In genomic region chr19:42427313-42427712, GRCh38 we compare ENCODE assay signal across 10 cellular contexts. TPM values are rescaled to one million over a fixed set of nuclear protein-coding genes. Genes with fewer than 3 reads are reported as not detected.
DNase-seq lines count a peak whose midpoint lies in the region; ATAC-seq and TF ChIP-seq lines count a peak whose summit lies in the region.
"Had no signal": no experiment of that assay in that cellular context is flagged by ENCODE, and none has a peak within 500 bp of the region (broad histone marks: within the 10 kb centered on the region; RNA-seq: fewer than 3 reads in every experiment).

Gene LIPE, minus strand, starts transcription at chr19:42427388. Its CDS starts 239 bp downstream, at chr19:42427149.

- no peaks in the 10 kb centered on the region for H3K27me3 ChIP-seq in transverse colon

- H3K4me3 Mint-ChIP-seq in activated T-cell treated with anti-CD3 and anti-CD28 coated beads, Interleukin-2, amount 50 U/mL, for 72 hours: no peak within 1 kb of the TSS
- H3K4me3 Mint-ChIP-seq in activated T-cell treated with anti-CD3 and anti-CD28 coated beads, Interleukin-2, amount 50 U/mL, for 24 hours: no peak within 1 kb of the TSS
- peak within 1 kb of the TSS in 4 of 5 experiments; percentile 26 to 70 (median 33) for H3K4me3 Mint-ChIP-seq in brain
- no peak within 1 kb of the TSS for H3K4me3 Mint-ChIP-seq in mesothelial cell of epicardium

- no peaks in the 10 kb centered on the region for H3K27me3 Mint-ChIP-seq in activated T-cell treated with anti-CD3 and anti-CD28 coated beads, Interleukin-2, amount 50 U/mL, for 72 hours (ENCODE audit: low read depth)
- H3K27me3 Mint-ChIP-seq in activated T-cell treated with anti-CD3 and anti-CD28 coated beads, Interleukin-2, amount 50 U/mL, for 24 hours: no peaks in the 10 kb centered on the region
- H3K27me3 Mint-ChIP-seq in brain (peaks cover 12% of the 10 kb centered on the region), mesothelial cell of epicardium (ENCODE audit: low read depth) (peaks cover 5% of the 10 kb centered on the region)

- no peaks in the 10 kb centered on the region for H3K9me3 Mint-ChIP-seq in activated T-cell treated with anti-CD3 and anti-CD28 coated beads, Interleukin-2, amount 50 U/mL, for 72 hours
- H3K9me3 Mint-ChIP-seq in activated T-cell treated with anti-CD3 and anti-CD28 coated beads, Interleukin-2, amount 50 U/mL, for 24 hours: no peaks in the 10 kb centered on the region
- H3K9me3 Mint-ChIP-seq in brain: peaks cover 0 to 1% (median 0%) of the 10 kb centered on the region in 5 experiments
- no peaks in the 10 kb centered on the region for H3K9me3 Mint-ChIP-seq in mesothelial cell of epicardium

- no peak for TF ChIP-seq EP300 in transverse colon (IDR thresholded peaks at IDR 0.05; ENCODE audit: low read depth)

- no peak within 1 kb of the TSS for H3K27ac ChIP-seq in transverse colon

- peaks cover 5 to 20% (median 16%) of the 10 kb centered on the region in 4 donors for H3K4me1 ChIP-seq in transverse colon

- TF ChIP-seq CTCF in brain (conservative IDR thresholded peaks at IDR 0.05) (no peak), mesothelial cell of epicardium (IDR thresholded peaks at IDR 0.05; ENCODE audit: unreplicated experiment) (no peak), transverse colon (IDR thresholded peaks at IDR 0.05) (no peak)

- no peaks in the 10 kb centered on the region for H3K36me3 ChIP-seq in transverse colon

- DNase-seq in activated T-cell treated with anti-CD3 and anti-CD28 coated beads, Interleukin-2, amount 50 U/mL, for 72 hours: no peak
- no peak for DNase-seq in activated T-cell treated with anti-CD3 and anti-CD28 coated beads, Interleukin-2, amount 50 U/mL, for 24 hours
- DNase-seq in mesothelial cell of epicardium (ENCODE audit: low spot score in 2 of 2, unreplicated experiment in 2 of 2) (no peak), transverse colon (no peak), DMS79 (lab: John Stamatoyannopoulos, UW) (no peak), NCI-H1417 treated with DMSO at 0.1 percent for 48 hours (lab: John Stamatoyannopoulos, UW) (no peak)
- DNase-seq: kidney glomerular epithelial cell, SHP77 treated with DMSO at 0.1 percent for 48 hours had no signal

- peaks cover 6% of the 10 kb centered on the region for H3K4me1 Mint-ChIP-seq in activated T-cell treated with anti-CD3 and anti-CD28 coated beads, Interleukin-2, amount 50 U/mL, for 72 hours (ENCODE audit: low read depth)
- peaks cover 15% of the 10 kb centered on the region for H3K4me1 Mint-ChIP-seq in activated T-cell treated with anti-CD3 and anti-CD28 coated beads, Interleukin-2, amount 50 U/mL, for 24 hours (ENCODE audit: low read depth)
- H3K4me1 Mint-ChIP-seq in brain (peaks cover 51% of the 10 kb centered on the region), mesothelial cell of epicardium (peaks cover 30% of the 10 kb centered on the region)

- ATAC-seq in activated T-cell treated with anti-CD3 and anti-CD28 coated beads, Interleukin-2, amount 50 U/mL, for 72 hours (replicated peaks in 1 of 2): no peak
- no peak for ATAC-seq in GM19463 (IDR thresholded peaks at IDR 0.05; ENCODE audit: unreplicated experiment)

- H3K4me3 ChIP-seq in transverse colon: no peak within 1 kb of the TSS

- H3K9me3 ChIP-seq in transverse colon: no peaks in the 10 kb centered on the region

- WGBS in transverse colon (ENCODE audit: low coverage in 1 of 2), 2 donors: 64 to 76% methylated on average over 2 to 4 of the region's 4 CpGs

- no peak within 1 kb of the TSS for H3K27ac Mint-ChIP-seq in activated T-cell treated with anti-CD3 and anti-CD28 coated beads, Interleukin-2, amount 50 U/mL, for 72 hours
- H3K27ac Mint-ChIP-seq in activated T-cell treated with anti-CD3 and anti-CD28 coated beads, Interleukin-2, amount 50 U/mL, for 24 hours: no peak within 1 kb of the TSS
- H3K27ac Mint-ChIP-seq in brain (peak within 1 kb of the TSS in 2 of 5 experiments; percentile 13 to 21), mesothelial cell of epicardium (no peak within 1 kb of the TSS)

- TF ChIP-seq POLR2A in transverse colon (IDR thresholded peaks at IDR 0.05): no peak

- intact Hi-C loops in transverse colon (cut with DNase I; ENCODE audit: low total_unique reads): no loop called here

- no peaks in the 10 kb centered on the region for H3K36me3 Mint-ChIP-seq in activated T-cell treated with anti-CD3 and anti-CD28 coated beads, Interleukin-2, amount 50 U/mL, for 72 hours (ENCODE audit: insufficient read depth in 2 of 2)
- H3K36me3 Mint-ChIP-seq in activated T-cell treated with anti-CD3 and anti-CD28 coated beads, Interleukin-2, amount 50 U/mL, for 24 hours (ENCODE audit: low read depth): peaks cover 11% of the 10 kb centered on the region
- no peaks in the 10 kb centered on the region for H3K36me3 Mint-ChIP-seq in brain
- H3K36me3 Mint-ChIP-seq in mesothelial cell of epicardium: no peaks in the 10 kb centered on the region

- in situ Hi-C loops in transverse colon (cut with MboI; ENCODE audit: low pct_ligation_motif_present in 1 of 4, low pct_unique_long_range_greater_than_20kb in 1 of 4, low sequenced_read_pairs in 3 of 4): no loop called here

RNA-seq across cellular contexts. Expression of gene LIPE, which starts in this region (rescaled TPM):
- 10 to 100 TPM; 46.5 to 53.8 TPM for total RNA-seq in activated T-cell treated with anti-CD3 and anti-CD28 coated beads, Interleukin-2, amount 50 U/mL, for 72 hours
- 74.5 TPM for polyA plus RNA-seq in brain (ENCODE audit: insufficient read depth, low read depth, low replicate concordance)
- total RNA-seq in mesothelial cell of epicardium (8.6 to 10.8 TPM (median 8.8 TPM) in 3 replicates), transverse colon (10 to 100 TPM in 3 of 4 donors, 1 to 10 TPM in 1; 7.1 to 60.2 (median 25.9) TPM)

Comparison
In these comparisons a context has a peak if more than half of its experiments do, and no peak if none do; other contexts are left out.
1. H3K4me3 Mint-ChIP-seq: peak in brain (4 of 5); none in activated T-cell treated with anti-CD3 and anti-CD28 coated beads, Interleukin-2, amount 50 U/mL, for 72 hours (0 of 2), activated T-cell treated with anti-CD3 and anti-CD28 coated beads, Interleukin-2, amount 50 U/mL, for 24 hours (single experiment) and mesothelial cell of epicardium (single experiment).